Comparison of ENCODE assay signal across 8 cellular contexts in the genomic region with DNA sequence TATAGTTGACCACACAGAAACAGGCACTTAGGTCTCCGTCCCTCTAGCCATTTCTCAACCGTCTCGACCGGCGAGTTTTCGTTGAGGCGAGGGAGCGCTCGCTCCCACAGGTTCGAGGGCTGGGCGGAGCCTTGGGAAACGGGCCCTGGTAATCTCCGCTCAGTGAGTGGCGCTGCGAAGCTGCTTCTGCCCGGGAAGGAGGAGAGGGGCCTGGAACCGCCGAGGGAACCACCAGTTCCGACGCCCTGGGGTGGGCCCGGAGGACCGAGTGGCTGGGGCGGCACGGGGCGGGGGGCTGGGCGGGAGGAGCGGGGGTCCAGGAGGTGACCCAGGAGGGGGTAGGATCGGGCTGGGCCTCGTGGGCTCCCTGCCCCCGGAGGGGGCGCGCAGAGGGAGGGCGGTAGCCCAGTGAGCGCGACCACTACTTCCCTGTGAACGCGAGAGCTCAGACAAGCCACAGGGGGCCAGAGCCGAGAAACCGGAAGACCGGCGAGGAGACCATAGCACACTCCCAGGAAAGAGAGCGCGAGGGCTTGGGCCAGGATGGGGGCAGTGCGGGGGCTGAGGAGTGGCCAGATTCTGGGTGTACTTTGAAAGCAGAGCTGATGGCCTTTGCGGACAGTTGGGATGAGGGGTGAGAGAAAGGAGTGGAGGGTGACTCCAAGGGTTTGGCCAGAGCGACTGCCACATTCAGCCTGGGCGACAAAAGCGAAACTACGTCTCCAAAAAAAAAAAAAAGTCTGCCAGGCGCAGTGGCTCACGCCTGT. TPM values are rescaled to one million over a fixed set of nuclear protein-coding genes. Genes with fewer than 3 reads are reported as not detected.
DNase-seq lines count a peak whose midpoint lies in the region; ATAC-seq and TF ChIP-seq lines count a peak whose summit lies in the region.

No MANE protein-coding gene starts in this region.

- no peaks in the 10 kb centered on the region for H3K36me3 Mint-ChIP-seq in activated naive CD8-positive, alpha-beta T cell treated with anti-CD3 and anti-CD28 coated beads, Interleukin-2, amount 10 ng/mL, durations not matched to agents 7 days and 5 days
- H3K36me3 Mint-ChIP-seq in glutamatergic neuron (ENCODE audit: unreplicated experiment), result no peaks in the 10 kb centered on the region

- peak; percentile 38 for ATAC-seq in GM19023 (IDR thresholded peaks at IDR 0.05; ENCODE audit: unreplicated experiment)
- peak; percentile 53 for ATAC-seq in activated naive CD8-positive, alpha-beta T cell treated with anti-CD3 and anti-CD28 coated beads, Interleukin-2, amount 10 ng/mL, durations not matched to agents 7 days and 5 days (ENCODE audit: low read depth)
- peak; percentile 72 for ATAC-seq in omental fat pad (ENCODE audit: low FRiP score)

- peaks cover 13 to 29% (median 23%) of the 10 kb centered on the region in 4 donors for H3K4me1 ChIP-seq in transverse colon

- H3K9me3 Mint-ChIP-seq in activated naive CD8-positive, alpha-beta T cell treated with anti-CD3 and anti-CD28 coated beads, Interleukin-2, amount 10 ng/mL, durations not matched to agents 7 days and 5 days, result no peaks in the 10 kb centered on the region
- H3K9me3 Mint-ChIP-seq in glutamatergic neuron (ENCODE audit: unreplicated experiment), result peaks cover 10% of the 10 kb centered on the region

- peak overlapping the region; percentile 100 for H3K27ac ChIP-seq in 22Rv1
- H3K27ac ChIP-seq in transverse colon, result peak overlapping the region; percentile 98 to 100 (median 100)

- peak overlapping the region; percentile 100 for H3K27ac Mint-ChIP-seq in activated naive CD8-positive, alpha-beta T cell treated with anti-CD3 and anti-CD28 coated beads, Interleukin-2, amount 10 ng/mL, durations not matched to agents 7 days and 5 days
- peak overlapping the region; percentile 100 for H3K27ac Mint-ChIP-seq in glutamatergic neuron (ENCODE audit: unreplicated experiment)

- peaks cover 36% of the 10 kb centered on the region for H3K4me1 Mint-ChIP-seq in activated naive CD8-positive, alpha-beta T cell treated with anti-CD3 and anti-CD28 coated beads, Interleukin-2, amount 10 ng/mL, durations not matched to agents 7 days and 5 days
- peaks cover 6% of the 10 kb centered on the region for H3K4me1 Mint-ChIP-seq in glutamatergic neuron (ENCODE audit: low read depth, unreplicated experiment)

- no peaks in the 10 kb centered on the region for H3K27me3 ChIP-seq in transverse colon

- POLR2A ChIA-PET in activated naive CD8-positive, alpha-beta T cell treated with anti-CD3 and anti-CD28 coated beads, Interleukin-2, amount 10 ng/mL, durations not matched to agents 7 days and 5 days (lab: Charles Lee), result interaction anchor here (0.6 to 5.4 kb wide), 27 partner anchors 8 to 1123 kb away, joined by 3 to 317 read pairs (median 6); partner anchors contain the start of genes ARL4D, DHX8, ETV4 and PTGES3L

- TF ChIP-seq POLR2A in transverse colon (IDR thresholded peaks at IDR 0.05), result peak; percentile 45

- no peaks in the 10 kb centered on the region for H3K9me3 ChIP-seq in transverse colon

- H3K36me3 ChIP-seq in transverse colon, result no peaks in the 10 kb centered on the region

- no peak for TF ChIP-seq EP300 in transverse colon (IDR thresholded peaks at IDR 0.05; ENCODE audit: low read depth)

- H3K4me3 Mint-ChIP-seq in activated naive CD8-positive, alpha-beta T cell treated with anti-CD3 and anti-CD28 coated beads, Interleukin-2, amount 10 ng/mL, durations not matched to agents 7 days and 5 days, result peak overlapping the region; percentile 88
- peak overlapping the region; percentile 93 for H3K4me3 Mint-ChIP-seq in glutamatergic neuron (ENCODE audit: unreplicated experiment)

- in situ Hi-C loops in transverse colon (cut with MboI; ENCODE audit: low pct_ligation_motif_present in 1 of 4, low pct_unique_long_range_greater_than_20kb in 1 of 4, low sequenced_read_pairs in 3 of 4), result no loop called here

- intact Hi-C loops in transverse colon (cut with DNase I; ENCODE audit: low total_unique reads), result loop anchor here (2.0 kb wide), 1 partner anchor 20 kb away; no protein-coding TSS in a partner anchor

- peak; percentile 84 for DNase-seq in MV-4-11 (lab: John Stamatoyannopoulos, UW)
- DNase-seq in SKM-1 treated with dmso at 0.1 percent for 144 hours (lab: John Stamatoyannopoulos, UW; ENCODE audit: unreplicated experiment), result peak; percentile 67
- DNase-seq in activated naive CD8-positive, alpha-beta T cell treated with anti-CD3 and anti-CD28 coated beads, Interleukin-2, amount 10 ng/mL, durations not matched to agents 7 days and 5 days, result peak; percentile 77
- DNase-seq in glutamatergic neuron, result peak; percentile 81
- peak; percentile 37 for DNase-seq in omental fat pad (ENCODE audit: low spot score)
- peak; percentile 85 for DNase-seq in transverse colon

- 0 to 2% methylated on average over 13 to 30 of the region's 51 CpGs for whole genome bisulfite sequencing in transverse colon (ENCODE audit: low coverage in 1 of 2), 2 donors

- peak; percentile 31 for TF ChIP-seq CTCF in 22Rv1 (IDR thresholded peaks at IDR 0.05)
- no peak for TF ChIP-seq CTCF in glutamatergic neuron (IDR thresholded peaks at IDR 0.05; ENCODE audit: partially characterized antibody, unreplicated experiment)
- TF ChIP-seq CTCF in omental fat pad (IDR thresholded peaks at IDR 0.05), result no peak
- TF ChIP-seq CTCF in transverse colon (IDR thresholded peaks at IDR 0.05), result peak in 1 of 5 experiments; percentile 14

- H3K4me3 ChIP-seq in transverse colon, result peak overlapping the region; percentile 30 to 72 (median 60)

- H3K27me3 Mint-ChIP-seq in activated naive CD8-positive, alpha-beta T cell treated with anti-CD3 and anti-CD28 coated beads, Interleukin-2, amount 10 ng/mL, durations not matched to agents 7 days and 5 days, result no peaks in the 10 kb centered on the region
- H3K27me3 Mint-ChIP-seq in glutamatergic neuron (ENCODE audit: unreplicated experiment), result peaks cover 15% of the 10 kb centered on the region

RNA-seq across cellular contexts. Expression of gene ARL4D, which starts 29.9 kb away (rescaled TPM):
- 1 to 10 TPM; 2.2 to 2.4 TPM for total RNA-seq in activated naive CD8-positive, alpha-beta T cell treated with anti-CD3 and anti-CD28 coated beads, Interleukin-2, amount 10 ng/mL, durations not matched to agents 7 days and 5 days
- total RNA-seq in glutamatergic neuron (ENCODE audit: unreplicated experiment) (100 TPM), omental fat pad (10 to 100 TPM; 11.8 to 42.8 (median 27.1) TPM), transverse colon (10 to 100 TPM in 1 of 4 donors, 1 to 10 TPM in 3; 6.7 to 29.5 (median 8.8) TPM)

Comparison
In these comparisons a context has a peak if more than half of its experiments do, and no peak if none do; other contexts are left out.
1. Peak in every context shown above with its lines: DNase-seq, ATAC-seq, H3K4me3 ChIP-seq and H3K27ac ChIP-seq.